12 cellular contexts compared by ENCODE assay signal in genomic region chr9:136658849-136659535, GRCh38. TPM values are rescaled to one million over a fixed set of nuclear protein-coding genes. Genes with fewer than 3 reads are reported as not detected.
A peak's percentile ranks its signal among the peaks of the same experiment; 100 is the strongest.
DNase-seq lines count a peak whose midpoint lies in the region; ATAC-seq and TF ChIP-seq lines count a peak whose summit lies in the region.
"Had no signal": no experiment of that assay in that cellular context is flagged by ENCODE, and none has a peak within 500 bp of the region (broad histone marks: within the 10 kb centered on the region; RNA-seq: fewer than 3 reads in every experiment).

No MANE protein-coding gene starts in this region.

- DNase-seq in activated gamma-delta T cell treated with Interleukin-2 at 50 U/mL for 16 hours: peak; percentile 30
- no peak for DNase-seq in activated gamma-delta T cell (lab: John Stamatoyannopoulos, UW)
- no peak for DNase-seq in T-helper 17 cell
- peak in 2 of 3 donors; percentile 56 for DNase-seq in right cardiac atrium
- DNase-seq in thoracic aorta (ENCODE audit: low spot score): no peak
- no peak for DNase-seq in testis
- no peak for DNase-seq in HEK293T (ENCODE audit: extremely low spot score)
- no peak for DNase-seq in SK-N-DZ (ENCODE audit: low spot score)
- DNase-seq: nucleus accumbens had no signal

- peaks cover 8% of the 10 kb centered on the region for H3K4me1 Mint-ChIP-seq in T-helper 17 cell

- TF ChIP-seq CTCF in thoracic aorta (IDR thresholded peaks at IDR 0.05) (no peak), testis (IDR thresholded peaks at IDR 0.05) (no peak)

- peak overlapping the region; percentile 22 for H3K4me3 ChIP-seq in right cardiac atrium (ENCODE audit: low read length)
- peak overlapping the region; percentile 19 for H3K4me3 ChIP-seq in thoracic aorta
- H3K4me3 ChIP-seq in testis: no peak overlapping the region
- H3K4me3 ChIP-seq: hepatocyte had no signal

- no peaks in the 10 kb centered on the region for H3K9me3 ChIP-seq in T-helper 17 cell (ENCODE audit: control insufficient read depth, low read length, poor library complexity, severe bottlenecking)
- H3K9me3 ChIP-seq in right cardiac atrium (ENCODE audit: control insufficient read depth, low read length): no peaks in the 10 kb centered on the region
- no peaks in the 10 kb centered on the region for H3K9me3 ChIP-seq in thoracic aorta
- no peaks in the 10 kb centered on the region for H3K9me3 ChIP-seq in testis

- CTCF ChIA-PET in HEK293T (lab: Yijun Ruan, JAX): no interaction called here

- ATAC-seq in T-helper 17 cell: peak; percentile 42
- no peak for ATAC-seq in right cardiac atrium
- no peak for ATAC-seq in thoracic aorta (ENCODE audit: insufficient number of reproducible peaks, low FRiP score, low read depth)
- ATAC-seq: SK-N-SH treated with all-trans-retinoic acid at 6 μM for 48 hours had no signal

- TF ChIP-seq POLR2A in testis (IDR thresholded peaks at IDR 0.05): no peak

- POLR2A ChIA-PET in HEK293T (lab: Yijun Ruan, JAX): no interaction called here

- H3K27me3 ChIP-seq in right cardiac atrium (ENCODE audit: control insufficient read depth, insufficient read depth): no peaks in the 10 kb centered on the region
- H3K27me3 ChIP-seq in thoracic aorta (replicated peaks; ENCODE audit: insufficient read depth): no peaks in the 10 kb centered on the region
- H3K27me3 ChIP-seq in testis: no peaks in the 10 kb centered on the region
- H3K27me3 ChIP-seq: hepatocyte had no signal

- WGBS in right cardiac atrium: 36% methylated on average over 37 of the region's 37 CpGs
- WGBS in testis, 2 donors: 69 to 70% methylated on average over 37 of the region's 37 CpGs

- peak overlapping the region; percentile 19 for H3K4me3 Mint-ChIP-seq in T-helper 17 cell
- H3K4me3 Mint-ChIP-seq: memory B cell had no signal

- H3K36me3 Mint-ChIP-seq in T-helper 17 cell (ENCODE audit: low read depth): no peaks in the 10 kb centered on the region
- H3K36me3 Mint-ChIP-seq: memory B cell had no signal

- no peaks in the 10 kb centered on the region for H3K4me1 ChIP-seq in right cardiac atrium (ENCODE audit: control insufficient read depth, insufficient read depth, low read length)
- H3K4me1 ChIP-seq in thoracic aorta (ENCODE audit: control insufficient read depth in 1 of 2, low read depth in 2 of 2): no peaks in the 10 kb centered on the region
- no peaks in the 10 kb centered on the region for H3K4me1 ChIP-seq in testis

- intact Hi-C loops in right cardiac atrium (cut with DNase I) (no loop called here), testis (cut with DNase I; ENCODE audit: low total_unique reads) (no loop called here)

- H3K27ac ChIP-seq in right cardiac atrium (ENCODE audit: low read length) (peak overlapping the region; percentile 83), thoracic aorta (no peak overlapping the region), testis (no peak overlapping the region)
- H3K27ac ChIP-seq: hepatocyte had no signal

- peaks cover 32% of the 10 kb centered on the region for H3K27me3 Mint-ChIP-seq in T-helper 17 cell

- H3K27ac Mint-ChIP-seq in T-helper 17 cell: no peak overlapping the region
- H3K27ac Mint-ChIP-seq: memory B cell had no signal

- no peaks in the 10 kb centered on the region for H3K36me3 ChIP-seq in thoracic aorta
- no peaks in the 10 kb centered on the region for H3K36me3 ChIP-seq in testis (ENCODE audit: low read depth, missing control alignments)

TF ChIP-seq in HEK293T, 16 proteins besides CTCF, POLR2A, EP300 and RAD21:
- TF ChIP-seq CTBP1 (IDR thresholded peaks at IDR 0.05; ENCODE audit: borderline replicate concordance) (no peak), ARNT (IDR thresholded peaks at IDR 0.05) (no peak), NFRKB (IDR thresholded peaks at IDR 0.05) (no peak), ELF4 (IDR thresholded peaks at IDR 0.05) (no peak), ZNF384 (IDR thresholded peaks at IDR 0.05) (no peak), LEF1 (IDR thresholded peaks at IDR 0.05; ENCODE audit: borderline replicate concordance) (no peak), PKNOX1 (IDR thresholded peaks at IDR 0.05) (no peak), FOXA1 (IDR thresholded peaks at IDR 0.05) (no peak), TARDBP (IDR thresholded peaks at IDR 0.05) (no peak), SP1 (IDR thresholded peaks at IDR 0.05) (no peak), L3MBTL2 (conservative IDR thresholded peaks at IDR 0.05) (no peak), FOXM1 (IDR thresholded peaks at IDR 0.05; ENCODE audit: borderline replicate concordance) (no peak), FOXK2 (IDR thresholded peaks at IDR 0.05) (no peak), HDGF (IDR thresholded peaks at IDR 0.05; ENCODE audit: borderline replicate concordance) (no peak), SUZ12 (IDR thresholded peaks at IDR 0.05) (no peak), BHLHE40 (IDR thresholded peaks at IDR 0.05; ENCODE audit: borderline replicate concordance) (no peak)

RNA-seq across cellular contexts. Expression of gene EGFL7, which starts 3.7 kb away (rescaled TPM):
- total RNA-seq in T-helper 17 cell (1 to 10 TPM in 1 of 2 donors, not detected in 1; 5.7 TPM), right cardiac atrium (100 to 1,000 TPM in 1 of 4 donors, 10 to 100 TPM in 3; 73.3 to 148 (median 83.0) TPM), thoracic aorta (10 to 100 TPM; 42.0 to 56.5 TPM), testis (100 to 1,000 TPM; 101 to 106 TPM)
- polyA plus RNA-seq in right cardiac atrium (113 TPM), testis (ENCODE audit: insufficient read depth, low read depth, low replicate concordance) (68.5 TPM)
- 0.73 TPM in 1 of 2 replicates, not detected in the other for polyA plus RNA-seq in SK-N-DZ (2014; cell fraction: cytosol; rRNA removed)
- polyA plus RNA-seq in SK-N-DZ (2014; cell fraction: nucleus; rRNA removed): 6.2 TPM in 1 of 2 replicates, not detected in the other

RNA-seq across cellular contexts. Expression of gene AGPAT2, which starts 28.3 kb away (rescaled TPM):
- 1 to 10 TPM; 7.7 to 8.5 TPM for total RNA-seq in T-helper 17 cell
- total RNA-seq in right cardiac atrium: 10 to 100 TPM; 63.0 to 92.0 (median 70.2) TPM
- polyA plus RNA-seq in right cardiac atrium: 149 TPM
- 10 to 100 TPM; 50.2 to 66.8 TPM for total RNA-seq in thoracic aorta
- total RNA-seq in testis: 10 to 100 TPM; 46.6 to 52.7 TPM
- 34.2 TPM for polyA plus RNA-seq in testis (ENCODE audit: insufficient read depth, low read depth, low replicate concordance)
- 0.70 and 1.1 TPM in 2 replicates for polyA plus RNA-seq in SK-N-DZ (2014; cell fraction: cytosol; rRNA removed)
- polyA plus RNA-seq in SK-N-DZ (2014; cell fraction: nucleus; rRNA removed): 0.12 and 0.54 TPM in 2 replicates

RNA-seq across cellular contexts. Expression of gene DIPK1B, which starts 53.4 kb away (rescaled TPM):
- 1 to 10 TPM; 1.3 to 3.2 TPM for total RNA-seq in T-helper 17 cell
- 10 to 100 TPM; 34.2 to 40.8 (median 36.4) TPM for total RNA-seq in right cardiac atrium
- 42.7 TPM for polyA plus RNA-seq in right cardiac atrium
- 1 to 10 TPM; 4.8 to 6.9 TPM for total RNA-seq in thoracic aorta
- 10 to 100 TPM; 28.7 to 36.2 TPM for total RNA-seq in testis
- polyA plus RNA-seq in testis (ENCODE audit: insufficient read depth, low read depth, low replicate concordance): 23.3 TPM
- 78.9 and 87.2 TPM in 2 replicates for polyA plus RNA-seq in SK-N-DZ (2014; cell fraction: cytosol; rRNA removed)
- polyA plus RNA-seq in SK-N-DZ (2014; cell fraction: nucleus; rRNA removed): 150 and 195 TPM in 2 replicates

Comparison
In these comparisons a context has a peak if more than half of its experiments do, and no peak if none do; other contexts are left out.
1. DNase-seq: peak in activated gamma-delta T cell treated with Interleukin-2 at 50 U/mL for 16 hours (single experiment) and right cardiac atrium (2 of 3); none in activated gamma-delta T cell (single experiment), T-helper 17 cell (0 of 3), thoracic aorta (single experiment), testis (single experiment), HEK293T (single experiment) and SK-N-DZ (single experiment).
2. H3K4me3 ChIP-seq: peak in right cardiac atrium (single experiment) and thoracic aorta (single experiment); none in testis (0 of 2).
3. RNA of gene EGFL7, which starts 3.7 kb away (total RNA-seq): 101 to 106 TPM in testis, 73.3 to 148 TPM in right cardiac atrium and 42.0 to 56.5 TPM in thoracic aorta; 5.7 TPM in T-helper 17 cell; every median in the first group is over 4 times any median in the second.
4. RNA of gene AGPAT2, which starts 28.3 kb away (total RNA-seq): 63.0 to 92.0 TPM in right cardiac atrium, 50.2 to 66.8 TPM in thoracic aorta and 46.6 to 52.7 TPM in testis; 7.7 to 8.5 TPM in T-helper 17 cell; every median in the first group is over 4 times any median in the second.